In the genomic region with DNA sequence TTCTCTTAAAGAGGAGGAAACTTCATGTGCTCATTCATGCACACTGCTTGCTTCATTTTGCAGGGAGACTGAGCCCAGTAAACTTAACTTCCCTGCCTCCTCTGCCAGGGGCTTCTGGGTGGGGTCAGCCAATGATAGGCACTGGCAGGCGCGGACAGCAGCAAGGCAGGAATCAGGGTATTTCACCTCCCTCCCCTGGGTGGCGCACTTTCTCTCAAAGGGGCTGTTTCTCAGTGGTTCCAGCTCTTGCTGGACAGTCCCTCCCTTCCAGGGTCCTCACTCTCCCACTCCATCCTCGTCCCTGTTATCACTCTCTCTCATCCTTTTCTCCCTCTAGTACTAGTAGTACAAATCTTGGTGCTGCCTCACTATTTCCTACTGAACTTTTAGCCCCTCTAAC, we compare ENCODE assay signal across 18 cellular contexts.
DNase-seq lines count a peak whose midpoint lies in the region; ATAC-seq, FAIRE-seq and TF ChIP-seq lines count a peak whose summit lies in the region.
"Had no signal": no experiment of that assay in that cellular context is flagged by ENCODE, and none has a peak within 500 bp of the region (broad histone marks: within the 10 kb centered on the region; RNA-seq: fewer than 3 reads in every experiment).

No MANE protein-coding gene starts in this region.

- no peak overlapping the region for H2BK5ac ChIP-seq in mesendoderm (ENCODE audit: low read length)

- ATAC-seq in K562, result peak; percentile 74
- ATAC-seq: gastrocnemius medialis, sciatic nerve had no signal

- no peak overlapping the region for H3K56ac ChIP-seq in mesendoderm (ENCODE audit: low read length)

- DNase-seq in K562 (ENCODE audit: extremely low read depth in 1 of 4, low spot score in 3 of 4) (peak in 2 of 4 experiments; percentile 17 to 29), mesendoderm (peak; percentile 71), NCI-H345 treated with DMSO at 0.1 percent for 48 hours (lab: John Stamatoyannopoulos, UW; ENCODE audit: unreplicated experiment) (no peak), GM10266 (ENCODE audit: extremely low spot score) (no peak)
- DNase-seq in stimulated activated CD4-positive, alpha-beta T cell treated with anti-CD3 and anti-CD28 coated beads, Interleukin-15, amount 100 ng/mL, for 24 hours, result no peak
- DNase-seq: activated CD4-positive, alpha-beta memory T cell treated with anti-CD3 and anti-CD28 coated beads, Interleukin-2, amount 10 ng/mL, durations not matched to agents 7 days and 5 days; activated T-cell treated with anti-CD3 and anti-CD28 coated beads, Interleukin-2, amount 50 U/mL, for 48 hours; C1 segment of cervical spinal cord; caudate nucleus; gastrocnemius medialis; islet precursor cell; NCI-H1417 treated with DMSO at 0.1 percent for 48 hours; NCI-H226; stimulated activated CD4-positive, alpha-beta T cell treated with anti-CD3 and anti-CD28 coated beads, Interleukin-4, amount 100 ng/mL, for 4 hours had no signal

- no peak overlapping the region for H4K5ac ChIP-seq in mesendoderm (ENCODE audit: low read length)

- no peak overlapping the region for H2BK15ac ChIP-seq in mesendoderm (replicated peaks; ENCODE audit: low read depth)

- no peak for TF ChIP-seq POLR2A in K562 (conservative IDR thresholded peaks at IDR 0.05)

- no TSS peak for BruUV-seq in K562 (replicated peaks; lab: Mats Ljungman, UMichigan)

- no peaks in the 10 kb centered on the region for H3K79me1 ChIP-seq in mesendoderm (ENCODE audit: low read length)

- no peak overlapping the region for H3K4ac ChIP-seq in mesendoderm (ENCODE audit: low read depth, low read length)

- H3K4me3 ChIP-seq in K562 (no peak overlapping the region), mesendoderm (ENCODE audit: low read length) (no peak overlapping the region)
- H3K4me3 ChIP-seq: gastrocnemius medialis, SK-N-MC had no signal

- H2AFZ ChIP-seq in K562 (ENCODE audit: low read depth, low read length), result no peak overlapping the region

- H2AK5ac ChIP-seq in mesendoderm (ENCODE audit: low read length), result no peak overlapping the region

- no peak overlapping the region for H4K8ac ChIP-seq in mesendoderm (ENCODE audit: low read depth, low read length)

- no peak overlapping the region for H3K9ac ChIP-seq in K562 (ENCODE audit: insufficient read depth in 1 of 2, low read depth in 2 of 2, low read length in 2 of 2)
- no peak overlapping the region for H3K9ac ChIP-seq in mesendoderm (ENCODE audit: low read length)

- H4K20me1 ChIP-seq in K562 (replicated peaks; ENCODE audit: control insufficient read depth, insufficient read depth, low read length), result no peaks in the 10 kb centered on the region

- POLR2A ChIA-PET in K562 (lab: Yijun Ruan, JAX), result no interaction called here

- no peak overlapping the region for H3K23ac ChIP-seq in mesendoderm (ENCODE audit: low read length)

- no peak overlapping the region for H3K27ac ChIP-seq in K562 (ENCODE audit: extremely low read depth, low read depth, low read length)
- H3K27ac ChIP-seq in mesendoderm (ENCODE audit: low read depth, low read length), result no peak overlapping the region
- H3K27ac ChIP-seq: gastrocnemius medialis, SK-N-MC had no signal

- H2BK120ac ChIP-seq in mesendoderm (ENCODE audit: low read depth, low read length), result no peak overlapping the region

- no peaks in the 10 kb centered on the region for H3K27me3 ChIP-seq in K562 (ENCODE audit: control insufficient read depth in 2 of 2, insufficient read depth in 2 of 2, low read length in 2 of 2)
- H3K27me3 ChIP-seq in mesendoderm (ENCODE audit: insufficient read depth, low read length, poor library complexity), result no peaks in the 10 kb centered on the region
- H3K27me3 ChIP-seq: gastrocnemius medialis had no signal

- H3K4me2 ChIP-seq in K562 (ENCODE audit: insufficient read depth, low read length) (no peak overlapping the region), mesendoderm (ENCODE audit: low read length) (no peak overlapping the region)

- no peak overlapping the region for H3K18ac ChIP-seq in mesendoderm (ENCODE audit: low read length)

- H3K4me1 ChIP-seq in K562 (replicated peaks in 1 of 2; ENCODE audit: control insufficient read depth in 2 of 2, insufficient read depth in 2 of 2, low read length in 2 of 2), result no peaks in the 10 kb centered on the region
- H3K4me1 ChIP-seq in mesendoderm (ENCODE audit: control insufficient read depth, low read depth, low read length), result no peaks in the 10 kb centered on the region
- H3K4me1 ChIP-seq: gastrocnemius medialis had no signal

- H3K79me2 ChIP-seq in K562 (ENCODE audit: control insufficient read depth, insufficient read depth, low read length), result no peaks in the 10 kb centered on the region
- no peaks in the 10 kb centered on the region for H3K79me2 ChIP-seq in mesendoderm (ENCODE audit: control insufficient read depth, insufficient read depth, low read length)

- in situ Hi-C loops in K562 (cut with MboI), result no loop called here

- TF ChIP-seq CTCF in GM12873 (IDR thresholded peaks at IDR 0.05; ENCODE audit: insufficient read depth, low read depth, low read length, missing control alignments) (peak; percentile 50), LNCAP (IDR thresholded peaks at IDR 0.05) (peak; percentile 13; the same call in 1 of the 2 replicates), K562 (IDR thresholded peaks at IDR 0.05 in 2 of 3, conservative IDR thresholded peaks at IDR 0.05 in 1 of 3; ENCODE audit: insufficient read depth in 2 of 3, low read depth in 1 of 3, low read length in 3 of 3) (peak; percentile 12 to 50 (median 24); a peak in 3 of 6 replicates), GM10266 (IDR thresholded peaks at IDR 0.05; ENCODE audit: control insufficient read depth, insufficient read depth, low read depth, missing control alignments) (no peak)

- H3K9me3 ChIP-seq in K562 (replicated peaks; ENCODE audit: control insufficient read depth, insufficient read depth, low read depth, low read length), result no peaks in the 10 kb centered on the region
- H3K9me3 ChIP-seq: gastrocnemius medialis had no signal

- TF ChIP-seq RAD21 in K562 (CRISPR knock-in tag; conservative IDR thresholded peaks at IDR 0.05 in 1 of 2, IDR thresholded peaks at IDR 0.05 in 1 of 2), result no peak

- intact Hi-C loops in K562 (cut with micrococcal nuclease), result loop anchor here (10.0 kb wide), 1 partner anchor 152 kb away; no protein-coding TSS in a partner anchor

- CTCF ChIA-PET in K562 (lab: Yijun Ruan, JAX; ENCODE audit: low intra/inter-chr PET ratio), result no interaction called here

- H3K36me3 ChIP-seq in K562 (ENCODE audit: control insufficient read depth, insufficient read depth, low read length), result no peaks in the 10 kb centered on the region
- no peaks in the 10 kb centered on the region for H3K36me3 ChIP-seq in mesendoderm (ENCODE audit: control insufficient read depth, insufficient read depth, low read length)
- H3K36me3 ChIP-seq: gastrocnemius medialis had no signal

- no peak for FAIRE-seq in K562 (lab: Jason Lieb, UNC)

- TF ChIP-seq EP300 in K562 (IDR thresholded peaks at IDR 0.05; ENCODE audit: low read length), result no peak

- H3K9me1 ChIP-seq in K562 (ENCODE audit: control insufficient read depth, insufficient read depth, low read length), result no peaks in the 10 kb centered on the region

- WGBS in K562 (ENCODE audit: insufficient coverage, low coverage, missing lambda C conversion rate), result 1% methylated on average over 4 of the region's 4 CpGs
- no CpG with 5 or more reads among the region's 4 CpGs for WGBS in mesendoderm (ENCODE audit: extremely low coverage, insufficient coverage, low lambda C conversion rate)

TF ChIP-seq in K562, 482 proteins besides CTCF, POLR2A, EP300 and RAD21:
- TF ChIP-seq SETDB1 (IDR thresholded peaks at IDR 0.05; ENCODE audit: low read length), result no peak
- TF ChIP-seq, protein P1, sequence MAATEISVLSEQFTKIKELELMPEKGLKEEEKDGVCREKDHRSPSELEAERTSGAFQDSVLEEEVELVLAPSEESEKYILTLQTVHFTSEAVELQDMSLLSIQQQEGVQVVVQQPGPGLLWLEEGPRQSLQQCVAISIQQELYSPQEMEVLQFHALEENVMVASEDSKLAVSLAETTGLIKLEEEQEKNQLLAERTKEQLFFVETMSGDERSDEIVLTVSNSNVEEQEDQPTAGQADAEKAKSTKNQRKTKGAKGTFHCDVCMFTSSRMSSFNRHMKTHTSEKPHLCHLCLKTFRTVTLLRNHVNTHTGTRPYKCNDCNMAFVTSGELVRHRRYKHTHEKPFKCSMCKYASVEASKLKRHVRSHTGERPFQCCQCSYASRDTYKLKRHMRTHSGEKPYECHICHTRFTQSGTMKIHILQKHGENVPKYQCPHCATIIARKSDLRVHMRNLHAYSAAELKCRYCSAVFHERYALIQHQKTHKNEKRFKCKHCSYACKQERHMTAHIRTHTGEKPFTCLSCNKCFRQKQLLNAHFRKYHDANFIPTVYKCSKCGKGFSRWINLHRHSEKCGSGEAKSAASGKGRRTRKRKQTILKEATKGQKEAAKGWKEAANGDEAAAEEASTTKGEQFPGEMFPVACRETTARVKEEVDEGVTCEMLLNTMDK (IDR thresholded peaks at IDR 0.05; ENCODE audit: borderline replicate concordance, insufficient read depth, low read depth, low read length, poor library complexity, severe bottlenecking), result peak; percentile 52
- no peak for TF ChIP-seq RBBP5 (IDR thresholded peaks at IDR 0.05; ENCODE audit: borderline replicate concordance, insufficient read depth, low read length, poor library complexity, severe bottlenecking)
- no peak for TF ChIP-seq GTF2A2 (tag; IDR thresholded peaks at IDR 0.05)
- TF ChIP-seq FOXA3 (CRISPR knock-in tag; conservative IDR thresholded peaks at IDR 0.05 in 1 of 2, IDR thresholded peaks at IDR 0.05 in 1 of 2), result no peak
- no peak for TF ChIP-seq TEAD2 (tag; IDR thresholded peaks at IDR 0.05)
- TF ChIP-seq TAF7 (tag; IDR thresholded peaks at IDR 0.05), result no peak
- TF ChIP-seq SMC3 (conservative IDR thresholded peaks at IDR 0.05; ENCODE audit: insufficient read depth, low read depth, low read length), result 0 out of 2 replicates have a peak, but pooled peaks have one; percentile 20
- no peak for TF ChIP-seq ZBTB7A (IDR thresholded peaks at IDR 0.05; ENCODE audit: borderline replicate concordance, control insufficient read depth, low read depth, low read length)
- TF ChIP-seq BCOR (IDR thresholded peaks at IDR 0.05), result no peak
- TF ChIP-seq ZNF780A (CRISPR knock-in tag; IDR thresholded peaks at IDR 0.05), result no peak
- no peak for TF ChIP-seq RBM39 (optimal IDR thresholded peaks at IDR 0.05; ENCODE audit: low read depth, low read length)
